In the genomic region with DNA sequence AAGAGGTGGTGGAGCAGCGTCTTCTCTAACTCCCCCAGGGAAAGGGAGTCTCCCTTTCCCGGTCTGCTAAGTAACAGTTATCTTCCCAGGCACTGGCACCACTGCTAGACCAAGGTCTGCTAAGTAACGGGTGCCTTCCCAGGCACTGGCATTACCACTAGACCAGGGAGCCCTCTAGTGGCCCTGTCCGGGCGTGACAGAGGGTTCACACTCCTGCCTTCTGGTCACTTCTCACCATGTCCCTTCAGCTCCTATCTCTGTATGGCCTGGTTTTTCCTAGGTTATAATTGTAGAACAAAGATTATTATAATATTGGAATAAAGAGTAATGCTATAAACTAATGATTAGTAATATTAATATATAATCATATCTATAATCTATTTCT, we compare ENCODE assay signal across 9 cellular contexts. TPM values are rescaled to one million over a fixed set of nuclear protein-coding genes. Genes with fewer than 3 reads are reported as not detected.
DNase-seq lines count a peak whose midpoint lies in the region; ATAC-seq and TF ChIP-seq lines count a peak whose summit lies in the region.
"Not testable (repeated sequence)": the region's sequence is repeated elsewhere in the genome, so short reads cannot be mapped to it uniquely, and the experiment has no call there.
"Had no signal": no experiment of that assay in that cellular context is flagged by ENCODE, and none has a peak within 500 bp of the region (broad histone marks: within the 10 kb centered on the region; RNA-seq: fewer than 3 reads in every experiment).

No MANE protein-coding gene starts in this region.

- not testable (repeated sequence) for H3K27me3 ChIP-seq in BLaER1 treated with 17β-estradiol and CSF1 and Interleukin-3, amounts not matched to agents 10 nM and 100 nM; kidney epithelial cell (ENCODE audit: control insufficient read depth, insufficient read depth, low read length)

- intact Hi-C loops in activated B cell treated with CpG ODN at 0.5 μM for 24 hours (cut with micrococcal nuclease) = loop anchor here (1.0 to 10.0 kb wide), 5 partner anchors 84 to 430 kb away; a partner anchor contains a TSS

- peaks cover 6 to 49% (median 40%) of the 10 kb centered on the region in 10 experiments for H3K4me1 ChIP-seq in BLaER1 treated with 17β-estradiol and CSF1 and Interleukin-3, amounts not matched to agents 10 nM and 100 nM

- peaks cover 74% of the 10 kb centered on the region for H3K36me3 Mint-ChIP-seq in activated B cell treated with CpG ODN at 0.5 μM for 24 hours (ENCODE audit: low read depth)
- H3K36me3 Mint-ChIP-seq in brain = peaks cover 56% of the 10 kb centered on the region

- H3K9ac ChIP-seq in BLaER1 treated with 17β-estradiol and CSF1 and Interleukin-3, amounts not matched to agents 10 nM and 100 nM = peak overlapping the region in 2 of 11 experiments; percentile 41 to 46; a peak in 1 of 22 replicates

- H3K27ac Mint-ChIP-seq in activated B cell treated with CpG ODN at 0.5 μM for 24 hours (peak overlapping the region; percentile 96), brain (peak overlapping the region in 2 of 5 experiments; percentile 88 to 89)

- peak overlapping the region in 9 of 11 experiments; percentile 27 to 84 (median 72); a peak in 11 of 22 replicates for H3K4me2 ChIP-seq in BLaER1 treated with 17β-estradiol and CSF1 and Interleukin-3, amounts not matched to agents 10 nM and 100 nM

- H3K4me3 Mint-ChIP-seq in activated B cell treated with CpG ODN at 0.5 μM for 24 hours, brain: not testable (repeated sequence)

- POLR2A ChIA-PET in activated B cell treated with CpG ODN at 0.5 μM for 24 hours (lab: Charles Lee) = interaction anchor here (0.6 to 2.1 kb wide), 18 partner anchors 10 to 539 kb away, joined by 3 to 17 read pairs (median 4); a partner anchor contains a TSS

- H3K4me1 Mint-ChIP-seq in activated B cell treated with CpG ODN at 0.5 μM for 24 hours (peaks cover 39% of the 10 kb centered on the region), brain (peaks cover 12% of the 10 kb centered on the region)

- H3K9me3 ChIP-seq in BLaER1 treated with 17β-estradiol and CSF1 and Interleukin-3, amounts not matched to agents 10 nM and 100 nM (replicated peaks in 1 of 11) = not testable (repeated sequence)

- H3K9me3 Mint-ChIP-seq in activated B cell treated with CpG ODN at 0.5 μM for 24 hours, brain: not testable (repeated sequence)

- CTCF ChIA-PET in activated B cell treated with CpG ODN at 0.5 μM for 24 hours (lab: Charles Lee) = interaction anchor here (0.8 to 1.7 kb wide), 13 partner anchors 8 to 221 kb away, joined by 3 to 15 read pairs (median 4); a partner anchor contains a TSS

- peaks cover 56 to 81% (median 78%) of the 10 kb centered on the region in 11 experiments for H3K36me3 ChIP-seq in BLaER1 treated with 17β-estradiol and CSF1 and Interleukin-3, amounts not matched to agents 10 nM and 100 nM
- H3K36me3 ChIP-seq in kidney epithelial cell (ENCODE audit: control insufficient read depth, insufficient read depth, low read length) = not testable (repeated sequence)

- DNase-seq in NCI-H460 (ENCODE audit: extremely low read depth, low read depth) (peak; percentile 65), activated B cell treated with CpG ODN at 0.5 μM for 24 hours (peak; percentile 71)
- DNase-seq in kidney epithelial cell (ENCODE audit: low read depth) = not testable (repeated sequence)
- DNase-seq in stimulated activated CD4-positive, alpha-beta T cell treated with anti-CD3 and anti-CD28 coated beads, Interleukin-1b, Interleukin-23, amount 100 ng/mL, for 48 hours = peak; percentile 70

- H3K27me3 Mint-ChIP-seq in activated B cell treated with CpG ODN at 0.5 μM for 24 hours, brain: not testable (repeated sequence)

- H4K20me1 ChIP-seq in BLaER1 treated with 17β-estradiol and CSF1 and Interleukin-3, amounts not matched to agents 10 nM and 100 nM = peaks cover 0 to 67% (median 46%) of the 10 kb centered on the region in 11 experiments; a peak in 19 of 22 replicates

- not testable (repeated sequence) for TF ChIP-seq CTCF in activated B cell treated with CpG ODN at 0.5 μM for 24 hours (IDR thresholded peaks at IDR 0.05)
- TF ChIP-seq CTCF in brain (conservative IDR thresholded peaks at IDR 0.05) (peak; percentile 56 to 60), kidney epithelial cell (IDR thresholded peaks at IDR 0.05; ENCODE audit: insufficient read depth, low read length, poor library complexity, severe bottlenecking) (peak; percentile 14)

- not testable (repeated sequence) for H3K4me3 ChIP-seq in BLaER1 treated with 17β-estradiol and CSF1 and Interleukin-3, amounts not matched to agents 10 nM and 100 nM; kidney epithelial cell (ENCODE audit: low read depth, low read length)

- H3K27ac ChIP-seq in BLaER1 treated with 17β-estradiol and CSF1 and Interleukin-3, amounts not matched to agents 10 nM and 100 nM = peak overlapping the region in 6 of 11 experiments; percentile 26 to 80 (median 47); a peak in 4 of 22 replicates

- peak; percentile 29 for ATAC-seq in GM19324 (IDR thresholded peaks at IDR 0.05; ENCODE audit: low FRiP score, unreplicated experiment)
- ATAC-seq in HG03108 (IDR thresholded peaks at IDR 0.05; ENCODE audit: unreplicated experiment) = peak; percentile 40
- ATAC-seq in activated B cell treated with CpG ODN at 0.5 μM for 24 hours (ENCODE audit: low read depth) = peak; percentile 54

RNA-seq across cellular contexts. Expression of a gene that starts 12.6 kb away (rescaled TPM):
- total RNA-seq in NCI-H460 (2014; rRNA removed; shearing (Covaris generic)) = 19.9 and 22.5 TPM in 2 replicates
- 508 and 575 TPM in 2 replicates for polyA plus RNA-seq in NCI-H460 (2014; cell fraction: nucleus; rRNA removed)
- total RNA-seq in activated B cell treated with CpG ODN at 0.5 μM for 24 hours (65.8 and 79.4 TPM in 2 replicates), kidney epithelial cell (19.3 and 20.8 TPM in 2 replicates)
- 6.1 TPM for polyA plus RNA-seq in brain (ENCODE audit: insufficient read depth, low read depth, low replicate concordance)

RNA-seq across cellular contexts. Expression of a gene that starts 28.0 kb away (rescaled TPM):
- total RNA-seq in NCI-H460 (2014; rRNA removed; shearing (Covaris generic)) = 0.40 and 0.57 TPM in 2 replicates
- 1.8 and 4.9 TPM in 2 replicates for polyA plus RNA-seq in NCI-H460 (2014; cell fraction: nucleus; rRNA removed)
- 2.1 and 2.2 TPM in 2 replicates for total RNA-seq in activated B cell treated with CpG ODN at 0.5 μM for 24 hours
- 3.8 TPM for polyA plus RNA-seq in brain (ENCODE audit: insufficient read depth, low read depth, low replicate concordance)
- total RNA-seq in kidney epithelial cell = 0.68 TPM in 1 of 2 replicates, not detected in the other

RNA-seq across cellular contexts. Expression of a gene that starts 37.8 kb away (rescaled TPM):
- total RNA-seq in NCI-H460 (2014; rRNA removed; shearing (Covaris generic)) = not detected in 2 replicates
- polyA plus RNA-seq in NCI-H460 (2014; cell fraction: nucleus; rRNA removed) = not detected in 2 replicates
- total RNA-seq in activated B cell treated with CpG ODN at 0.5 μM for 24 hours (not detected in 2 replicates), kidney epithelial cell (not detected in 2 replicates)
- not detected for polyA plus RNA-seq in brain (ENCODE audit: insufficient read depth, low read depth, low replicate concordance)
- total RNA-seq: lower leg skin had no signal
